8 cellular contexts compared by ENCODE assay signal in the genomic region with DNA sequence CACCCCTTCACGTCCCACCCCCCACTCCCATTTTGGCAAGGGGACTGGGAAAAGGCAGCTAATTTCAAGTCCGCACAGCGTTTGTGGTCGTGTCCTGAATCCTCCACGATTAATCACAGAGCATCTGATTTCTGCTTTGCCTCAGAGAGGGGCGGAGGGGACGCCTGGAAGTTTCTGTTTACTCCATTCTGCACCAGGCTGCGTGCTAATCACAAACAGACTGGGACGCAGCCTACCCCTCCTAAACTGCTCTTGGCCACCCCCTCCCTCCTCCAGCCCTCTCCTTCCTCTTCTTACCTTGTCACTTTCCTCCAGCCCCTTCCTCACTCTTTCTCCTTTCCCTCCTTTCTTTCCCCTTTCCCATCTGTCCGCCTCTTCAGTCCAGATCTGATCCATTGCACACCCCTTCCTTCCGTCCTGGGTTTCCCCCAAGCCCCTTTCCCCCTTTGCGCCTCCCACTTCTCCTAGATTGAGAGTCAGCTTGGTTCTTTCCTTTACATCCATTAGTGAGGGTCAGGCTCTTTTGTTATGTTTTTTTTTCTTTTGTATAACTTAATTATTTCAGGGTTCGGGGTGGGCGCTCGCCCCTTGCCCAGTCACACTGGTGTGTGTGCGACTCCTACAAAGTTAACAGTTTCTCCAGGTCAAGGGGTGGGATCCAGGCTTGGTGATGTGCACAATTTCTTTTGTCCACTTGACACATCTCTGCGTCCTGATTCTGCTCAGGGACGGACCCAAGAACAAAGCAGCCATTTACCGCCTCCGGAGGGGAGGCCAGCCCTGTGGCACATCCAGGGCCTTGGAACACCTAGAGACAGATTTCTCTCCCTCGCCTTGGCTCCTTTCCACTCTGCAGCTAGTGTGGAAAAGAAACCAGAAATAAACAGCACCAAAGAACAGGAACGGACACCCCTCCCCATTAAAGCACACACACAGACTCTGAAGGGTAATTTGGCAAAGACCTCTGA. TPM values are rescaled to one million over a fixed set of nuclear protein-coding genes. Genes with fewer than 3 reads are reported as not detected.
DNase-seq lines count a peak whose midpoint lies in the region; ATAC-seq and TF ChIP-seq lines count a peak whose summit lies in the region.

No MANE protein-coding gene starts in this region.

- peak overlapping the region; percentile 38 to 42 for H3K27ac ChIP-seq in right atrium auricular region

- no peaks in the 10 kb centered on the region for H3K27me3 ChIP-seq in adipocyte (replicated peaks; ENCODE audit: control insufficient read depth, insufficient read depth, low read length)
- H3K27me3 ChIP-seq in right atrium auricular region = no peaks in the 10 kb centered on the region

- H3K4me3 Mint-ChIP-seq in progenitor cell of endocrine pancreas (ENCODE audit: low read depth) = peak overlapping the region; percentile 49

- no peak for ATAC-seq in GM21717 (IDR thresholded peaks at IDR 0.05; ENCODE audit: unreplicated experiment)

- H3K4me3 ChIP-seq in adipocyte (ENCODE audit: low read length) (peak overlapping the region; percentile 83), right atrium auricular region (peak overlapping the region; percentile 38 to 52)

- no peaks in the 10 kb centered on the region for H3K9me3 Mint-ChIP-seq in progenitor cell of endocrine pancreas (ENCODE audit: low read depth)

- H3K36me3 Mint-ChIP-seq in progenitor cell of endocrine pancreas (ENCODE audit: insufficient read depth) = no peaks in the 10 kb centered on the region

- TF ChIP-seq CTCF in right atrium auricular region (IDR thresholded peaks at IDR 0.05) (no peak), progenitor cell of endocrine pancreas (IDR thresholded peaks at IDR 0.05; ENCODE audit: unreplicated experiment) (no peak)

- no peak overlapping the region for H3K27ac Mint-ChIP-seq in progenitor cell of endocrine pancreas

- peak overlapping the region; percentile 87 for H3K9ac ChIP-seq in adipocyte (ENCODE audit: low read length)

- peaks cover 13% of the 10 kb centered on the region for H3K4me1 Mint-ChIP-seq in progenitor cell of endocrine pancreas (ENCODE audit: low read depth)

- DNase-seq in CMK (ENCODE audit: low read depth) = peak; percentile 91
- DNase-seq in adipocyte (ENCODE audit: low read depth) = peak; percentile 84
- DNase-seq in right atrium auricular region (ENCODE audit: low spot score) = no peak
- no peak for DNase-seq in progenitor cell of endocrine pancreas (ENCODE audit: low spot score, unreplicated experiment)
- no peak for DNase-seq in SK-N-DZ (ENCODE audit: low spot score)
- no peak for DNase-seq in stimulated activated CD4-positive, alpha-beta T cell treated with anti-CD3 and anti-CD28 coated beads, Interleukin-12 subunit alpha, Interleukin-12 subunit beta, amount 100 ng/mL, for 4 hours
- DNase-seq in ecto neural progenitor cell (ENCODE audit: low spot score) = no peak

- H3K36me3 ChIP-seq in adipocyte (ENCODE audit: control insufficient read depth, insufficient read depth, low read length, severe bottlenecking) (peaks cover 5% of the 10 kb centered on the region), right atrium auricular region (no peaks in the 10 kb centered on the region)

- peaks cover 38% of the 10 kb centered on the region for H3K27me3 Mint-ChIP-seq in progenitor cell of endocrine pancreas

- H3K9me3 ChIP-seq in adipocyte (ENCODE audit: control insufficient read depth, low read length) (no peaks in the 10 kb centered on the region), right atrium auricular region (no peaks in the 10 kb centered on the region)

- H3K4me1 ChIP-seq in adipocyte (ENCODE audit: control insufficient read depth, insufficient read depth, low read length) (peaks cover 63% of the 10 kb centered on the region), right atrium auricular region (peaks cover 0 to 39% of the 10 kb centered on the region in 2 donors)

RNA-seq across cellular contexts. Expression of gene RIPOR3, which starts 0.5 kb away (rescaled TPM):
- 1 to 10 TPM; 2.9 to 4.7 TPM for total RNA-seq in right atrium auricular region
- total RNA-seq in progenitor cell of endocrine pancreas = 0.29 and 0.31 TPM in 2 replicates
- not detected in 2 replicates for polyA plus RNA-seq in SK-N-DZ (2014; cell fraction: cytosol; rRNA removed)
- polyA plus RNA-seq in SK-N-DZ (2014; cell fraction: nucleus; rRNA removed) = not detected in 2 replicates

RNA-seq across cellular contexts. Expression of gene PARD6B, which starts 39.5 kb away (rescaled TPM):
- total RNA-seq in right atrium auricular region (1 to 10 TPM; 4.4 to 5.9 TPM), progenitor cell of endocrine pancreas (29.7 and 32.9 TPM in 2 replicates)
- 3.8 TPM in 2 replicates for polyA plus RNA-seq in SK-N-DZ (2014; cell fraction: cytosol; rRNA removed)
- 1.4 and 2.2 TPM in 2 replicates for polyA plus RNA-seq in SK-N-DZ (2014; cell fraction: nucleus; rRNA removed)

Comparison
In these comparisons a context has a peak if more than half of its experiments do, and no peak if none do; other contexts are left out.
1. DNase-seq: peak in CMK (single experiment) and adipocyte (single experiment); none in right atrium auricular region (single experiment), progenitor cell of endocrine pancreas (single experiment), SK-N-DZ (single experiment), stimulated activated CD4-positive, alpha-beta T cell treated with anti-CD3 and anti-CD28 coated beads, Interleukin-12 subunit alpha, Interleukin-12 subunit beta, amount 100 ng/mL, for 4 hours (single experiment) and ecto neural progenitor cell (single experiment).